ENCODE assay signal across 13 cellular contexts in genomic region chr4:173217727-173218126, GRCh38. TPM values are rescaled to one million over a fixed set of nuclear protein-coding genes. Genes with fewer than 3 reads are reported as not detected.
DNase-seq lines count a peak whose midpoint lies in the region; ATAC-seq and TF ChIP-seq lines count a peak whose summit lies in the region.
"Had no signal": no experiment of that assay in that cellular context is flagged by ENCODE, and none has a peak within 500 bp of the region (broad histone marks: within the 10 kb centered on the region; RNA-seq: fewer than 3 reads in every experiment).

No MANE protein-coding gene starts in this region.

- H3K9me3 ChIP-seq in HCT116 (ENCODE audit: control insufficient read depth in 1 of 2, insufficient read depth in 1 of 2, low read depth in 1 of 2, low read length in 2 of 2) (no peaks in the 10 kb centered on the region), PC-3 (ENCODE audit: low read length) (no peaks in the 10 kb centered on the region)
- H3K9me3 ChIP-seq in CD8-positive, alpha-beta memory T cell (ENCODE audit: low read length): no peaks in the 10 kb centered on the region
- H3K9me3 ChIP-seq: thyroid gland had no signal

- DNase-seq in HCT116 (ENCODE audit: low read depth, low spot score) (no peak), PC-3 (peak; percentile 76), dermis blood vessel endothelial cell (peak; percentile 13), skeletal muscle cell (ENCODE audit: low read depth) (peak; percentile 29), Right ventricle myocardium inferior (ENCODE audit: missing footprints) (no peak)
- no peak for DNase-seq in CD8-positive, alpha-beta memory T cell
- DNase-seq: H7, KBM-7, left ventricle myocardium superior, NCI-H2227 treated with DMSO at 0.1 percent for 48 hours, thyroid gland had no signal

- BruUV-seq in HCT116 (replicated peaks; lab: Mats Ljungman, UMichigan): no TSS peak
- BruUV-seq in PC-3 (replicated peaks; lab: Mats Ljungman, UMichigan): no TSS peak

- no peak for ATAC-seq in HCT116
- ATAC-seq in PC-3: peak; percentile 85
- no peak for ATAC-seq in HG02610 (IDR thresholded peaks at IDR 0.05; ENCODE audit: unreplicated experiment)
- no peak for ATAC-seq in Right ventricle myocardium inferior
- ATAC-seq: GM12878, left ventricle myocardium superior had no signal

- RAD21 ChIA-PET in HCT116 (lab: Charles Lee; ENCODE audit: low non-redundant PET in 1 of 2, low total read pairs in 2 of 2, uncharacterized antibody in 2 of 2, unreplicated experiment in 2 of 2): no interaction called here

- no peaks in the 10 kb centered on the region for H3K9me2 ChIP-seq in HCT116 (ENCODE audit: insufficient read depth)
- no peaks in the 10 kb centered on the region for H3K9me2 ChIP-seq in PC-3 (replicated peaks; ENCODE audit: low read length)

- H3K27ac ChIP-seq in HCT116 (ENCODE audit: low read depth, low read length) (peak overlapping the region; percentile 50; the same call in 1 of the 2 replicates), PC-3 (ENCODE audit: low read length) (peak overlapping the region; percentile 81)
- no peak overlapping the region for H3K27ac ChIP-seq in CD8-positive, alpha-beta memory T cell (ENCODE audit: low read depth, low read length)
- H3K27ac ChIP-seq: thyroid gland had no signal

- peaks cover 35 to 68% of the 10 kb centered on the region in 2 experiments for H3K4me1 ChIP-seq in HCT116 (ENCODE audit: control insufficient read depth in 1 of 2, insufficient read depth in 2 of 2, low read length in 2 of 2)
- H3K4me1 ChIP-seq in PC-3 (ENCODE audit: insufficient read depth, low read length): peaks cover 38% of the 10 kb centered on the region
- H3K4me1 ChIP-seq in CD8-positive, alpha-beta memory T cell (ENCODE audit: insufficient read depth, low read length): no peaks in the 10 kb centered on the region

- H3K27me3 ChIP-seq in HCT116 (ENCODE audit: insufficient read depth, low read length): no peaks in the 10 kb centered on the region
- H3K27me3 ChIP-seq in PC-3 (ENCODE audit: low read length): no peaks in the 10 kb centered on the region
- no peaks in the 10 kb centered on the region for H3K27me3 ChIP-seq in CD8-positive, alpha-beta memory T cell (ENCODE audit: insufficient read depth, low read length, poor library complexity, severe bottlenecking)
- H3K27me3 ChIP-seq: thyroid gland had no signal

- no peaks in the 10 kb centered on the region for H3F3A ChIP-seq in PC-3 (ENCODE audit: low read length, unreplicated experiment)

- H4K20me1 ChIP-seq in HCT116 (ENCODE audit: insufficient read depth) (no peaks in the 10 kb centered on the region), PC-3 (ENCODE audit: low read length) (no peaks in the 10 kb centered on the region)

- H3K4me3 Mint-ChIP-seq in CD8-positive, alpha-beta memory T cell: no peak overlapping the region

- H3K36me3 ChIP-seq in HCT116 (ENCODE audit: control insufficient read depth in 1 of 2, insufficient read depth in 2 of 2, low read length in 2 of 2) (no peaks in the 10 kb centered on the region), PC-3 (ENCODE audit: low read depth, low read length) (no peaks in the 10 kb centered on the region)
- no peaks in the 10 kb centered on the region for H3K36me3 ChIP-seq in CD8-positive, alpha-beta memory T cell (ENCODE audit: insufficient read depth, low read length)
- H3K36me3 ChIP-seq: thyroid gland had no signal

- peak overlapping the region; percentile 40 for H3K9ac ChIP-seq in HCT116 (ENCODE audit: low read length)
- peak overlapping the region; percentile 27 for H3K9ac ChIP-seq in PC-3 (ENCODE audit: low read length)

- no peaks in the 10 kb centered on the region for H3K9me3 Mint-ChIP-seq in CD8-positive, alpha-beta memory T cell

- no peaks in the 10 kb centered on the region for H3K27me3 Mint-ChIP-seq in CD8-positive, alpha-beta memory T cell

- H3K79me2 ChIP-seq in HCT116 (ENCODE audit: insufficient read depth, low read length) (peaks cover 70% of the 10 kb centered on the region), PC-3 (ENCODE audit: low read length) (peaks cover 54% of the 10 kb centered on the region)

- TF ChIP-seq CTCF in HCT116 (IDR thresholded peaks at IDR 0.05 in 2 of 3, conservative IDR thresholded peaks at IDR 0.05 in 1 of 3; ENCODE audit: borderline replicate concordance in 1 of 3, insufficient read depth in 1 of 3, low read depth in 2 of 3, low read length in 2 of 3) (no peak), PC-3 (conservative IDR thresholded peaks at IDR 0.05; ENCODE audit: low read depth, low read length) (no peak)

- no peak for TF ChIP-seq POLR2A in HCT116 (IDR thresholded peaks at IDR 0.05; ENCODE audit: borderline replicate concordance, extremely low read depth, insufficient read depth, insufficient read length)

- no peak for TF ChIP-seq RAD21 in HCT116 (IDR thresholded peaks at IDR 0.05; ENCODE audit: low read depth)

- H3K27ac Mint-ChIP-seq in CD8-positive, alpha-beta memory T cell: no peak overlapping the region

- intact Hi-C loops in HCT116 (cut with micrococcal nuclease) (loop anchor here (2.0 kb wide), 1 partner anchor 35 kb away; no protein-coding TSS in a partner anchor), PC-3 (cut with micrococcal nuclease) (no loop called here), Right ventricle myocardium inferior (cut with DNase I) (no loop called here)

- peaks cover 37 to 56% (median 48%) of the 10 kb centered on the region in 3 donors for H3K4me1 Mint-ChIP-seq in CD8-positive, alpha-beta memory T cell

- CTCF ChIA-PET in HCT116 (lab: Charles Lee) (interaction anchor here (0.9 kb wide), 1 partner anchor 84 kb away, joined by 4 read pairs; no protein-coding TSS in a partner anchor), PC-3 (lab: Charles Lee) (no interaction called here)
- CTCF ChIA-PET in CD8-positive, alpha-beta memory T cell (lab: Charles Lee): no interaction called here

- H3K4me3 ChIP-seq in HCT116 (replicated peaks in 1 of 2; ENCODE audit: low read depth in 1 of 2, low read length in 2 of 2) (peak overlapping the region in 1 of 2 experiments; percentile 35; a peak in 1 of 4 replicates), PC-3 (ENCODE audit: low read length) (peak overlapping the region; percentile 19; the same call in 1 of the 2 replicates), skeletal muscle cell (ENCODE audit: low read depth, low read length) (no peak overlapping the region)
- H3K4me3 ChIP-seq in CD8-positive, alpha-beta memory T cell (ENCODE audit: low read length): no peak overlapping the region
- H3K4me3 ChIP-seq: GM12878, thyroid gland had no signal

- H3K4me2 ChIP-seq in HCT116 (ENCODE audit: low read length) (peak overlapping the region; percentile 68), PC-3 (ENCODE audit: low read length) (peak overlapping the region; percentile 68)

- peaks cover 0 to 2% (median 0%) of the 10 kb centered on the region in 3 donors for H3K36me3 Mint-ChIP-seq in CD8-positive, alpha-beta memory T cell

- POLR2A ChIA-PET in HCT116 (lab: Charles Lee): no interaction called here
- POLR2A ChIA-PET in PC-3 (lab: Charles Lee; ENCODE audit: unreplicated experiment): no interaction called here
- POLR2A ChIA-PET in CD8-positive, alpha-beta memory T cell (lab: Charles Lee): no interaction called here

- H2AFZ ChIP-seq in HCT116 (ENCODE audit: low read depth, low read length, poor library complexity, severe bottlenecking) (no peak overlapping the region), PC-3 (ENCODE audit: low read length) (no peak overlapping the region)

TF ChIP-seq in HCT116, 20 proteins besides CTCF, POLR2A, EP300 and RAD21:
- peak; percentile 26; the same call in 1 of the 2 replicates for TF ChIP-seq SP1 (IDR thresholded peaks at IDR 0.05; ENCODE audit: low read depth)
- TF ChIP-seq POLR2AphosphoS5 (IDR thresholded peaks at IDR 0.05; ENCODE audit: low read depth, low read length): no peak
- TF ChIP-seq EZH2 (IDR thresholded peaks at IDR 0.05): no peak
- TF ChIP-seq FOSL1 (IDR thresholded peaks at IDR 0.05; ENCODE audit: low read depth): peak; percentile 44
- TF ChIP-seq ZBTB33 (IDR thresholded peaks at IDR 0.05; ENCODE audit: extremely low read depth, insufficient replicate concordance, low read length): no peak
- no peak for TF ChIP-seq ZNF274 (IDR thresholded peaks at IDR 0.05; ENCODE audit: low read depth, low read length)
- TF ChIP-seq YY1 (IDR thresholded peaks at IDR 0.05; ENCODE audit: extremely low read depth, insufficient replicate concordance, low read depth, low read length): no peak
- TF ChIP-seq ATF3 (IDR thresholded peaks at IDR 0.05): no peak
- 0 out of 2 replicates have a peak, but pooled peaks have one; percentile 37 for TF ChIP-seq CBX3 (IDR thresholded peaks at IDR 0.05; ENCODE audit: low read depth)
- TF ChIP-seq JUND (IDR thresholded peaks at IDR 0.05): peak; percentile 34; the same call in 1 of the 2 replicates

RNA-seq across cellular contexts. Expression of gene GALNT7, which starts 49.1 kb away (rescaled TPM):
- total RNA-seq in HCT116 (2021; ENCODE audit: unreplicated experiment): 21.3 TPM
- 5.4 and 6.7 TPM in 2 replicates for polyA plus RNA-seq in HCT116 (2012)
- total RNA-seq in PC-3 (2014; rRNA removed): 13.8 and 16.3 TPM in 2 replicates
- 29.3 and 53.8 TPM in 2 replicates for total RNA-seq in dermis blood vessel endothelial cell
- total RNA-seq in CD8-positive, alpha-beta memory T cell: 10 to 100 TPM; 16.7 to 18.0 TPM
- polyA plus RNA-seq in CD8-positive, alpha-beta memory T cell: 10.0 TPM
- 5.1 TPM for total RNA-seq in Right ventricle myocardium inferior

Comparison
In these comparisons a context has a peak if more than half of its experiments do, and no peak if none do; other contexts are left out.
1. DNase-seq: peak in PC-3 (single experiment), dermis blood vessel endothelial cell (single experiment) and skeletal muscle cell (single experiment); none in HCT116 (single experiment), CD8-positive, alpha-beta memory T cell (0 of 5) and Right ventricle myocardium inferior (single experiment).